Comparison of ENCODE assay signal across 15 cellular contexts in genomic region chr1:25786887-25787286, GRCh38. TPM values are rescaled to one million over a fixed set of nuclear protein-coding genes. Genes with fewer than 3 reads are reported as not detected.
A peak's percentile ranks its signal among the peaks of the same experiment; 100 is the strongest.
DNase-seq lines count a peak whose midpoint lies in the region; ATAC-seq, FAIRE-seq and TF ChIP-seq lines count a peak whose summit lies in the region.
"Had no signal": no experiment of that assay in that cellular context is flagged by ENCODE, and none has a peak within 500 bp of the region (broad histone marks: within the 10 kb centered on the region; RNA-seq: fewer than 3 reads in every experiment).

No MANE protein-coding gene starts in this region.

- FAIRE-seq in astrocyte (lab: Jason Lieb, UNC) = peak; percentile 72
- FAIRE-seq in RCC 7860 (lab: Jason Lieb, UNC) = no peak

- H3K27ac Mint-ChIP-seq in astrocyte (ENCODE audit: unreplicated experiment) = no peak overlapping the region

- peaks cover 31% of the 10 kb centered on the region for H3K27me3 Mint-ChIP-seq in astrocyte (ENCODE audit: low read depth, unreplicated experiment)

- H3K4me3 Mint-ChIP-seq in astrocyte (ENCODE audit: unreplicated experiment) = no peak overlapping the region

- no peaks in the 10 kb centered on the region for H3K9me3 Mint-ChIP-seq in astrocyte (ENCODE audit: unreplicated experiment)

- peaks cover 46% of the 10 kb centered on the region for H3K4me1 ChIP-seq in cardiac muscle cell (ENCODE audit: low read depth)
- H3K4me1 ChIP-seq in right atrium auricular region = peaks cover 0 to 37% of the 10 kb centered on the region in 2 donors
- H3K4me1 ChIP-seq in astrocyte (ENCODE audit: insufficient read depth, low read length) = peaks cover 14% of the 10 kb centered on the region
- peaks cover 0 to 31% (median 17%) of the 10 kb centered on the region in 4 donors for H3K4me1 ChIP-seq in tibial artery

- H3K36me3 Mint-ChIP-seq in astrocyte (ENCODE audit: low read depth, unreplicated experiment) = no peaks in the 10 kb centered on the region

- H3K9ac ChIP-seq in astrocyte (ENCODE audit: low read length) = no peak overlapping the region

- H3K27me3 ChIP-seq in cardiac muscle cell (no peaks in the 10 kb centered on the region), right atrium auricular region (no peaks in the 10 kb centered on the region), astrocyte (ENCODE audit: insufficient read depth, low read length) (no peaks in the 10 kb centered on the region), layer of hippocampus (ENCODE audit: control insufficient read depth, insufficient read depth, low read length) (no peaks in the 10 kb centered on the region), tibial artery (no peaks in the 10 kb centered on the region)
- H3K27me3 ChIP-seq: spleen had no signal

- peaks cover 11% of the 10 kb centered on the region for H3K4me1 Mint-ChIP-seq in astrocyte (ENCODE audit: low read depth, unreplicated experiment)

- H3K36me3 ChIP-seq in cardiac muscle cell (no peaks in the 10 kb centered on the region), right atrium auricular region (no peaks in the 10 kb centered on the region), astrocyte (ENCODE audit: insufficient read depth, low read length) (no peaks in the 10 kb centered on the region), tibial artery (peaks cover 0 to 14% (median 10%) of the 10 kb centered on the region in 3 donors)
- H3K36me3 ChIP-seq: WERI-Rb-1 had no signal

- no peak for ATAC-seq in HG03354 (IDR thresholded peaks at IDR 0.05; ENCODE audit: poor library complexity, severe bottlenecking, unreplicated experiment)

- H3K27ac ChIP-seq in cardiac muscle cell (peak overlapping the region; percentile 4), right atrium auricular region (no peak overlapping the region), astrocyte (ENCODE audit: low read depth, low read length) (no peak overlapping the region), layer of hippocampus (ENCODE audit: low read depth, low read length) (peak overlapping the region; percentile 55), tibial artery (peak overlapping the region; percentile 46 to 48)
- H3K27ac ChIP-seq: SK-N-MC, spleen had no signal

- no peak overlapping the region for H2AFZ ChIP-seq in astrocyte (ENCODE audit: low read depth, low read length)

- H4K20me1 ChIP-seq in astrocyte (ENCODE audit: insufficient read depth, low read length) = no peaks in the 10 kb centered on the region

- intact Hi-C loops in tibial artery (cut with DNase I; ENCODE audit: low total_unique reads) = no loop called here

- DNase-seq in cardiac muscle cell (ENCODE audit: low read depth in 1 of 2, low spot score in 1 of 2) = no peak
- no peak for DNase-seq in right atrium auricular region (ENCODE audit: low spot score)
- peak; percentile 42 for DNase-seq in astrocyte (ENCODE audit: low read depth)
- DNase-seq in tibial artery = no peak
- DNase-seq in NCI-H446 treated with DMSO at 0.1 percent for 48 hours (lab: John Stamatoyannopoulos, UW) = no peak
- DNase-seq in RCC 7860 (ENCODE audit: low spot score) = no peak
- DNase-seq: activated CD8-positive, alpha-beta memory T cell treated with anti-CD3 and anti-CD28 coated beads, Interleukin-2, amount 50 U/mL, for 48 hours; mammary epithelial cell; MM.1S; NCI-H2029 treated with DMSO at 0.1 percent for 48 hours; spleen; WERI-Rb-1 had no signal

- peak overlapping the region; percentile 12 for H3K4me2 ChIP-seq in astrocyte (ENCODE audit: low read length)

- no peak for TF ChIP-seq CTCF in cardiac muscle cell (IDR thresholded peaks at IDR 0.05; ENCODE audit: low read depth, low read length)
- TF ChIP-seq CTCF in right atrium auricular region (IDR thresholded peaks at IDR 0.05) = no peak
- no peak for TF ChIP-seq CTCF in astrocyte (IDR thresholded peaks at IDR 0.05; ENCODE audit: insufficient read depth, low read depth, low read length)
- no peak for TF ChIP-seq CTCF in tibial artery (IDR thresholded peaks at IDR 0.05)

- no peaks in the 10 kb centered on the region for H3K79me2 ChIP-seq in astrocyte (ENCODE audit: insufficient read depth, low read length)

- no peak overlapping the region for H3K4me3 ChIP-seq in cardiac muscle cell
- H3K4me3 ChIP-seq in right atrium auricular region = no peak overlapping the region
- H3K4me3 ChIP-seq in astrocyte (ENCODE audit: insufficient read depth, low read depth, low read length) = no peak overlapping the region
- no peak overlapping the region for H3K4me3 ChIP-seq in tibial artery
- H3K4me3 ChIP-seq: SK-N-MC, spleen had no signal

- no peaks in the 10 kb centered on the region for H3K9me3 ChIP-seq in cardiac muscle cell (ENCODE audit: low read depth)
- H3K9me3 ChIP-seq in right atrium auricular region = no peaks in the 10 kb centered on the region
- no peaks in the 10 kb centered on the region for H3K9me3 ChIP-seq in astrocyte (ENCODE audit: insufficient read depth, low read depth, low read length)
- H3K9me3 ChIP-seq in tibial artery = no peaks in the 10 kb centered on the region
- H3K9me3 ChIP-seq: spleen had no signal

RNA-seq across cellular contexts. Expression of gene SELENON, which starts 13.1 kb away (rescaled TPM):
- total RNA-seq in cardiac muscle cell (97.3 and 123 TPM in 2 replicates), right atrium auricular region (10 to 100 TPM; 31.7 to 34.2 TPM), astrocyte (64.1 and 67.0 TPM in 2 replicates)
- polyA plus RNA-seq in cardiac muscle cell = 111 and 130 TPM in 2 replicates

RNA-seq across cellular contexts. Expression of gene MTFR1L, which starts 32.9 kb away (rescaled TPM):
- total RNA-seq in cardiac muscle cell = 158 and 197 TPM in 2 replicates
- polyA plus RNA-seq in cardiac muscle cell = 251 and 266 TPM in 2 replicates
- total RNA-seq in right atrium auricular region = 100 to 1,000 TPM; 154 to 303 TPM
- 44.6 and 51.2 TPM in 2 replicates for total RNA-seq in astrocyte

Comparison
In these comparisons a context has a peak if more than half of its experiments do, and no peak if none do; other contexts are left out.
1. H3K27ac ChIP-seq: peak in cardiac muscle cell (single experiment), layer of hippocampus (single experiment) and tibial artery (2 of 2); none in right atrium auricular region (0 of 2) and astrocyte (single experiment).